3 cellular contexts compared by ENCODE assay signal in the genomic region with DNA sequence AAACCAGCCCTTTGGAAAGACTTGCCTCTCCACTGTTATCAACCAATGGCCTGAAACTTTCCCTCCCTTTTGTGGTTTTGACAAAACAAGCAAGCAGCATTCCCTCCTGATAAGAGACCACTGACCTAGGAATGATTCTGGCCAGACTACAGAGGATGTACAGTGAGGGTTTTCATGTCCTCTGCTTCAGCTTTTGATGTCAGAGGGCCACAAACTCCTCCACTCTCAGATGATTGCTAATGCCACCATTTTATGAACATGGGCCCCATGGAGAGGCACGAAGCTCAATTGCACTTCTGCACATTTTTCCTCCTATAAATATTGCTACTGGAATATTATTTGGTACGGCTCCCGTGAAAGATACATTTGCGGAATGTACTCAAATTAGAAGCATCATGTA.
A peak's percentile ranks its signal among the peaks of the same experiment; 100 is the strongest.
DNase-seq lines count a peak whose midpoint lies in the region; ATAC-seq, FAIRE-seq and TF ChIP-seq lines count a peak whose summit lies in the region.
"Not testable (repeated sequence)": the region's sequence is repeated elsewhere in the genome, so short reads cannot be mapped to it uniquely, and the experiment has no call there.

No MANE protein-coding gene starts in this region.

- intact Hi-C loops in K562 (cut with micrococcal nuclease), result not testable (repeated sequence)

- not testable (repeated sequence) for ATAC-seq in K562

- TF ChIP-seq RAD21 in K562 (CRISPR knock-in tag; conservative IDR thresholded peaks at IDR 0.05 in 1 of 2, IDR thresholded peaks at IDR 0.05 in 1 of 2), result not testable (repeated sequence)

- H3K9ac ChIP-seq in K562 (ENCODE audit: insufficient read depth in 1 of 2, low read depth in 2 of 2, low read length in 2 of 2), result not testable (repeated sequence)

- H4K20me1 ChIP-seq in K562 (replicated peaks; ENCODE audit: control insufficient read depth, insufficient read depth, low read length), result not testable (repeated sequence)

- WGBS in K562 (ENCODE audit: insufficient coverage, low coverage, missing lambda C conversion rate), result 59% methylated on average over 4 of the region's 4 CpGs

- not testable (repeated sequence) for TF ChIP-seq EP300 in K562 (IDR thresholded peaks at IDR 0.05; ENCODE audit: low read length)

- not testable (repeated sequence) for H3K4me2 ChIP-seq in K562 (ENCODE audit: insufficient read depth, low read length)

- in situ Hi-C loops in K562 (cut with MboI), result not testable (repeated sequence)

- H3K79me2 ChIP-seq in K562 (ENCODE audit: control insufficient read depth, insufficient read depth, low read length), result not testable (repeated sequence)

- not testable (repeated sequence) for TF ChIP-seq POLR2A in K562 (conservative IDR thresholded peaks at IDR 0.05)

- not testable (repeated sequence) for FAIRE-seq in K562 (lab: Jason Lieb, UNC)

- not testable (repeated sequence) for H3K27me3 ChIP-seq in K562 (ENCODE audit: control insufficient read depth in 2 of 2, insufficient read depth in 2 of 2, low read length in 2 of 2)

- H3K4me3 ChIP-seq in K562, result not testable (repeated sequence)

- DNase-seq in RPMI7951 (ENCODE audit: low read depth) (peak; percentile 13), amniotic epithelial cell (ENCODE audit: low read depth) (peak; percentile 9)
- not testable (repeated sequence) for DNase-seq in K562 (ENCODE audit: extremely low read depth in 1 of 4, low spot score in 3 of 4)

- H3K4me1 ChIP-seq in K562 (replicated peaks in 1 of 2; ENCODE audit: control insufficient read depth in 2 of 2, insufficient read depth in 2 of 2, low read length in 2 of 2), result not testable (repeated sequence)

- H3K27ac ChIP-seq in K562 (ENCODE audit: extremely low read depth, low read depth, low read length), result not testable (repeated sequence)

- POLR2A ChIA-PET in K562 (lab: Yijun Ruan, JAX), result not testable (repeated sequence)

- not testable (repeated sequence) for H3K9me3 ChIP-seq in K562 (replicated peaks; ENCODE audit: control insufficient read depth, insufficient read depth, low read depth, low read length)

- not testable (repeated sequence) for BruUV-seq in K562 (replicated peaks; lab: Mats Ljungman, UMichigan)

- H2AFZ ChIP-seq in K562 (ENCODE audit: low read depth, low read length), result not testable (repeated sequence)

- H3K9me1 ChIP-seq in K562 (ENCODE audit: control insufficient read depth, insufficient read depth, low read length), result not testable (repeated sequence)

- TF ChIP-seq CTCF in K562 (IDR thresholded peaks at IDR 0.05 in 2 of 3, conservative IDR thresholded peaks at IDR 0.05 in 1 of 3; ENCODE audit: insufficient read depth in 2 of 3, low read depth in 1 of 3, low read length in 3 of 3), result not testable (repeated sequence)

- H3K36me3 ChIP-seq in K562 (ENCODE audit: control insufficient read depth, insufficient read depth, low read length), result not testable (repeated sequence)

- CTCF ChIA-PET in K562 (lab: Yijun Ruan, JAX; ENCODE audit: low intra/inter-chr PET ratio), result not testable (repeated sequence)

TF ChIP-seq in K562, 482 proteins besides CTCF, POLR2A, EP300 and RAD21:
- TF ChIP-seq L3MBTL2 (IDR thresholded peaks at IDR 0.05) (peak; percentile 69), TEAD1 (CRISPR knock-in tag; IDR thresholded peaks at IDR 0.05) (peak in 1 of 2 experiments; percentile 53; a peak in 1 of 4 replicates)
- TF ChIP-seq, protein P1, sequence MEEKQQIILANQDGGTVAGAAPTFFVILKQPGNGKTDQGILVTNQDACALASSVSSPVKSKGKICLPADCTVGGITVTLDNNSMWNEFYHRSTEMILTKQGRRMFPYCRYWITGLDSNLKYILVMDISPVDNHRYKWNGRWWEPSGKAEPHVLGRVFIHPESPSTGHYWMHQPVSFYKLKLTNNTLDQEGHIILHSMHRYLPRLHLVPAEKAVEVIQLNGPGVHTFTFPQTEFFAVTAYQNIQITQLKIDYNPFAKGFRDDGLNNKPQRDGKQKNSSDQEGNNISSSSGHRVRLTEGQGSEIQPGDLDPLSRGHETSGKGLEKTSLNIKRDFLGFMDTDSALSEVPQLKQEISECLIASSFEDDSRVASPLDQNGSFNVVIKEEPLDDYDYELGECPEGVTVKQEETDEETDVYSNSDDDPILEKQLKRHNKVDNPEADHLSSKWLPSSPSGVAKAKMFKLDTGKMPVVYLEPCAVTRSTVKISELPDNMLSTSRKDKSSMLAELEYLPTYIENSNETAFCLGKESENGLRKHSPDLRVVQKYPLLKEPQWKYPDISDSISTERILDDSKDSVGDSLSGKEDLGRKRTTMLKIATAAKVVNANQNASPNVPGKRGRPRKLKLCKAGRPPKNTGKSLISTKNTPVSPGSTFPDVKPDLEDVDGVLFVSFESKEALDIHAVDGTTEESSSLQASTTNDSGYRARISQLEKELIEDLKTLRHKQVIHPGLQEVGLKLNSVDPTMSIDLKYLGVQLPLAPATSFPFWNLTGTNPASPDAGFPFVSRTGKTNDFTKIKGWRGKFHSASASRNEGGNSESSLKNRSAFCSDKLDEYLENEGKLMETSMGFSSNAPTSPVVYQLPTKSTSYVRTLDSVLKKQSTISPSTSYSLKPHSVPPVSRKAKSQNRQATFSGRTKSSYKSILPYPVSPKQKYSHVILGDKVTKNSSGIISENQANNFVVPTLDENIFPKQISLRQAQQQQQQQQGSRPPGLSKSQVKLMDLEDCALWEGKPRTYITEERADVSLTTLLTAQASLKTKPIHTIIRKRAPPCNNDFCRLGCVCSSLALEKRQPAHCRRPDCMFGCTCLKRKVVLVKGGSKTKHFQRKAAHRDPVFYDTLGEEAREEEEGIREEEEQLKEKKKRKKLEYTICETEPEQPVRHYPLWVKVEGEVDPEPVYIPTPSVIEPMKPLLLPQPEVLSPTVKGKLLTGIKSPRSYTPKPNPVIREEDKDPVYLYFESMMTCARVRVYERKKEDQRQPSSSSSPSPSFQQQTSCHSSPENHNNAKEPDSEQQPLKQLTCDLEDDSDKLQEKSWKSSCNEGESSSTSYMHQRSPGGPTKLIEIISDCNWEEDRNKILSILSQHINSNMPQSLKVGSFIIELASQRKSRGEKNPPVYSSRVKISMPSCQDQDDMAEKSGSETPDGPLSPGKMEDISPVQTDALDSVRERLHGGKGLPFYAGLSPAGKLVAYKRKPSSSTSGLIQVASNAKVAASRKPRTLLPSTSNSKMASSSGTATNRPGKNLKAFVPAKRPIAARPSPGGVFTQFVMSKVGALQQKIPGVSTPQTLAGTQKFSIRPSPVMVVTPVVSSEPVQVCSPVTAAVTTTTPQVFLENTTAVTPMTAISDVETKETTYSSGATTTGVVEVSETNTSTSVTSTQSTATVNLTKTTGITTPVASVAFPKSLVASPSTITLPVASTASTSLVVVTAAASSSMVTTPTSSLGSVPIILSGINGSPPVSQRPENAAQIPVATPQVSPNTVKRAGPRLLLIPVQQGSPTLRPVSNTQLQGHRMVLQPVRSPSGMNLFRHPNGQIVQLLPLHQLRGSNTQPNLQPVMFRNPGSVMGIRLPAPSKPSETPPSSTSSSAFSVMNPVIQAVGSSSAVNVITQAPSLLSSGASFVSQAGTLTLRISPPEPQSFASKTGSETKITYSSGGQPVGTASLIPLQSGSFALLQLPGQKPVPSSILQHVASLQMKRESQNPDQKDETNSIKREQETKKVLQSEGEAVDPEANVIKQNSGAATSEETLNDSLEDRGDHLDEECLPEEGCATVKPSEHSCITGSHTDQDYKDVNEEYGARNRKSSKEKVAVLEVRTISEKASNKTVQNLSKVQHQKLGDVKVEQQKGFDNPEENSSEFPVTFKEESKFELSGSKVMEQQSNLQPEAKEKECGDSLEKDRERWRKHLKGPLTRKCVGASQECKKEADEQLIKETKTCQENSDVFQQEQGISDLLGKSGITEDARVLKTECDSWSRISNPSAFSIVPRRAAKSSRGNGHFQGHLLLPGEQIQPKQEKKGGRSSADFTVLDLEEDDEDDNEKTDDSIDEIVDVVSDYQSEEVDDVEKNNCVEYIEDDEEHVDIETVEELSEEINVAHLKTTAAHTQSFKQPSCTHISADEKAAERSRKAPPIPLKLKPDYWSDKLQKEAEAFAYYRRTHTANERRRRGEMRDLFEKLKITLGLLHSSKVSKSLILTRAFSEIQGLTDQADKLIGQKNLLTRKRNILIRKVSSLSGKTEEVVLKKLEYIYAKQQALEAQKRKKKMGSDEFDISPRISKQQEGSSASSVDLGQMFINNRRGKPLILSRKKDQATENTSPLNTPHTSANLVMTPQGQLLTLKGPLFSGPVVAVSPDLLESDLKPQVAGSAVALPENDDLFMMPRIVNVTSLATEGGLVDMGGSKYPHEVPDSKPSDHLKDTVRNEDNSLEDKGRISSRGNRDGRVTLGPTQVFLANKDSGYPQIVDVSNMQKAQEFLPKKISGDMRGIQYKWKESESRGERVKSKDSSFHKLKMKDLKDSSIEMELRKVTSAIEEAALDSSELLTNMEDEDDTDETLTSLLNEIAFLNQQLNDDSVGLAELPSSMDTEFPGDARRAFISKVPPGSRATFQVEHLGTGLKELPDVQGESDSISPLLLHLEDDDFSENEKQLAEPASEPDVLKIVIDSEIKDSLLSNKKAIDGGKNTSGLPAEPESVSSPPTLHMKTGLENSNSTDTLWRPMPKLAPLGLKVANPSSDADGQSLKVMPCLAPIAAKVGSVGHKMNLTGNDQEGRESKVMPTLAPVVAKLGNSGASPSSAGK (IDR thresholded peaks at IDR 0.05), result peak; percentile 23; the same call in 1 of the 2 replicates
